In genomic region chr19:29380581-29380980, GRCh38 we compare ENCODE assay signal across 19 cellular contexts.
A peak's percentile ranks its signal among the peaks of the same experiment; 100 is the strongest.
DNase-seq lines count a peak whose midpoint lies in the region; ATAC-seq and TF ChIP-seq lines count a peak whose summit lies in the region.
"Had no signal": no experiment of that assay in that cellular context is flagged by ENCODE, and none has a peak within 500 bp of the region (broad histone marks: within the 10 kb centered on the region; RNA-seq: fewer than 3 reads in every experiment).

No MANE protein-coding gene starts in this region.

- H3K27me3 Mint-ChIP-seq in nephron progenitor cell (ENCODE audit: low read depth, poor library complexity): peaks cover 20% of the 10 kb centered on the region

- peaks cover 42% of the 10 kb centered on the region for H3K4me1 Mint-ChIP-seq in nephron progenitor cell
- H3K4me1 Mint-ChIP-seq: CD8-positive, alpha-beta memory T cell had no signal

- TF ChIP-seq EP300 in sigmoid colon (IDR thresholded peaks at IDR 0.05): no peak

- no peaks in the 10 kb centered on the region for H3K9me3 Mint-ChIP-seq in nephron progenitor cell
- H3K9me3 Mint-ChIP-seq: CD8-positive, alpha-beta memory T cell had no signal

- intact Hi-C loops in right lobe of liver (cut with DNase I) (no loop called here), sigmoid colon (cut with DNase I) (no loop called here), aorta (cut with DNase I) (loop anchor here in 1 of 2 donors (1.0 kb wide), 1 partner anchor 19 kb away; no protein-coding TSS in a partner anchor)

- H3K36me3 ChIP-seq in right lobe of liver: no peaks in the 10 kb centered on the region
- no peaks in the 10 kb centered on the region for H3K36me3 ChIP-seq in sigmoid colon
- H3K36me3 ChIP-seq in aorta (ENCODE audit: control insufficient read depth in 1 of 2, insufficient read depth in 2 of 2, low read length in 1 of 2): no peaks in the 10 kb centered on the region
- H3K36me3 ChIP-seq: BLaER1 treated with 17β-estradiol and CSF1 and Interleukin-3, amounts not matched to agents 10 nM and 100 nM; MG63 had no signal

- DNase-seq in activated effector memory CD4-positive, alpha-beta T cell treated with anti-CD3 and anti-CD28 coated beads, Interleukin-2, amount 50 U/mL, for 16 hours: peak; percentile 55
- no peak for DNase-seq in activated effector memory CD4-positive, alpha-beta T cell treated with Interleukin-2 at 50 U/mL for 16 hours
- DNase-seq in right lobe of liver: peak in 2 of 3 donors; percentile 15
- DNase-seq in sigmoid colon: peak; percentile 58
- no peak for DNase-seq in aorta
- no peak for DNase-seq in A172 (ENCODE audit: low spot score)
- no peak for DNase-seq in nephron progenitor cell
- no peak for DNase-seq in stimulated activated CD4-positive, alpha-beta T cell treated with anti-CD3 and anti-CD28 coated beads, Interleukin-2, amount 100 ng/mL, for 48 hours
- DNase-seq: CD8-positive, alpha-beta memory T cell; DMS79; GM23248; MG63; NCI-H1092; NCI-H146; NCI-H2081 treated with DMSO at 0.1 percent for 48 hours; NCI-H510A; NCI-H774; PC-3 had no signal

- H3K4me3 ChIP-seq in right lobe of liver (no peak overlapping the region), sigmoid colon (no peak overlapping the region), aorta (ENCODE audit: low read length in 2 of 2) (no peak overlapping the region)
- H3K4me3 ChIP-seq: BLaER1 treated with 17β-estradiol and CSF1 and Interleukin-3, amounts not matched to agents 10 nM and 100 nM; GM23248; MG63 had no signal

- no peaks in the 10 kb centered on the region for H3K36me3 Mint-ChIP-seq in nephron progenitor cell (ENCODE audit: low read depth)
- H3K36me3 Mint-ChIP-seq: CD8-positive, alpha-beta memory T cell had no signal

- H3K9me3 ChIP-seq in right lobe of liver (no peaks in the 10 kb centered on the region), sigmoid colon (no peaks in the 10 kb centered on the region), aorta (ENCODE audit: control insufficient read depth, low read length) (no peaks in the 10 kb centered on the region)
- H3K9me3 ChIP-seq: BLaER1 treated with 17β-estradiol and CSF1 and Interleukin-3, amounts not matched to agents 10 nM and 100 nM; MG63 had no signal

- no peak overlapping the region for H3K4me3 Mint-ChIP-seq in nephron progenitor cell
- H3K4me3 Mint-ChIP-seq: CD8-positive, alpha-beta memory T cell had no signal

- ATAC-seq in right lobe of liver: no peak
- ATAC-seq in aorta (ENCODE audit: low FRiP score): peak; percentile 30
- ATAC-seq: PC-3 had no signal

- H3K4me1 ChIP-seq in right lobe of liver (no peaks in the 10 kb centered on the region), sigmoid colon (no peaks in the 10 kb centered on the region), aorta (ENCODE audit: control insufficient read depth in 1 of 2, insufficient read depth in 2 of 2, low read length in 2 of 2) (no peaks in the 10 kb centered on the region)

- WGBS in right lobe of liver (ENCODE audit: insufficient coverage, low coverage, low lambda C conversion rate, missing lambda C conversion rate): 40% methylated on average over 1 of the region's 5 CpGs
- 63 to 77% methylated on average over 5 of the region's 5 CpGs for WGBS in sigmoid colon, 2 donors
- WGBS in aorta, 2 donors: 71 to 72% methylated on average over 5 of the region's 5 CpGs

- no peak for TF ChIP-seq CTCF in right lobe of liver (IDR thresholded peaks at IDR 0.05)
- no peak for TF ChIP-seq CTCF in sigmoid colon (IDR thresholded peaks at IDR 0.05)
- TF ChIP-seq CTCF in nephron progenitor cell (IDR thresholded peaks at IDR 0.05): no peak

- H3K27me3 ChIP-seq in right lobe of liver (no peaks in the 10 kb centered on the region), sigmoid colon (peaks cover 0 to 23% (median 0%) of the 10 kb centered on the region in 3 donors), aorta (ENCODE audit: control insufficient read depth in 1 of 2, insufficient read depth in 2 of 2, low read length in 1 of 2) (no peaks in the 10 kb centered on the region)
- H3K27me3 ChIP-seq: BLaER1 treated with 17β-estradiol and CSF1 and Interleukin-3, amounts not matched to agents 10 nM and 100 nM had no signal

- H3K27ac ChIP-seq in right lobe of liver (no peak overlapping the region), sigmoid colon (no peak overlapping the region), aorta (ENCODE audit: low read depth in 1 of 2, low read length in 2 of 2) (no peak overlapping the region)
- H3K27ac ChIP-seq: BLaER1 treated with 17β-estradiol and CSF1 and Interleukin-3, amounts not matched to agents 10 nM and 100 nM; GM23248 had no signal

- H3K27ac Mint-ChIP-seq in nephron progenitor cell: no peak overlapping the region
- H3K27ac Mint-ChIP-seq: CD8-positive, alpha-beta memory T cell had no signal

- TF ChIP-seq POLR2A in right lobe of liver (IDR thresholded peaks at IDR 0.05) (no peak), sigmoid colon (IDR thresholded peaks at IDR 0.05) (no peak)

Comparison
In these comparisons a context has a peak if more than half of its experiments do, and no peak if none do; other contexts are left out.
1. DNase-seq: peak in activated effector memory CD4-positive, alpha-beta T cell treated with anti-CD3 and anti-CD28 coated beads, Interleukin-2, amount 50 U/mL, for 16 hours (single experiment), right lobe of liver (2 of 3) and sigmoid colon (single experiment); none in activated effector memory CD4-positive, alpha-beta T cell treated with Interleukin-2 at 50 U/mL for 16 hours (single experiment), aorta (0 of 2), A172 (single experiment), nephron progenitor cell (single experiment) and stimulated activated CD4-positive, alpha-beta T cell treated with anti-CD3 and anti-CD28 coated beads, Interleukin-2, amount 100 ng/mL, for 48 hours (0 of 2).